34 cellular contexts compared by ENCODE assay signal in genomic region chr14:40757376-40757775, GRCh38.
"Had no signal": no experiment of that assay in that cellular context is flagged by ENCODE, and none has a peak within 500 bp of the region (broad histone marks: within the 10 kb centered on the region; RNA-seq: fewer than 3 reads in every experiment).

No MANE protein-coding gene starts in this region.

- H3K27ac ChIP-seq: adrenal gland, body of pancreas, brain microvascular endothelial cell, breast epithelium, VCaP had no signal

- H3K4me3 ChIP-seq: adrenal gland, body of pancreas, breast epithelium had no signal

- H3K27me3 Mint-ChIP-seq: activated B cell treated with CpG ODN at 0.5 μM for 24 hours; activated CD4-positive, alpha-beta memory T cell treated with anti-CD3 and anti-CD28 coated beads for 36 hours; activated CD4-positive, alpha-beta T cell treated with anti-CD3 and anti-CD28 coated beads for 36 hours; activated CD4-positive, alpha-beta T cell treated with anti-CD3 and anti-CD28 coated beads, Interleukin-2, amount 10 ng/mL, durations not matched to agents 7 days and 5 days; activated CD8-positive, alpha-beta T cell treated with anti-CD3 and anti-CD28 coated beads for 36 hours; activated naive CD8-positive, alpha-beta T cell treated with anti-CD3 and anti-CD28 coated beads for 36 hours; activated T-helper 17 cell treated with anti-CD3 and anti-CD28 coated beads, Interleukin-2, amount 50 U/mL, for 72 hours had no signal

- H3K36me3 ChIP-seq: adrenal gland, brain microvascular endothelial cell, breast epithelium had no signal

- H3K36me3 Mint-ChIP-seq: activated CD4-positive, alpha-beta memory T cell treated with anti-CD3 and anti-CD28 coated beads for 36 hours; activated naive CD8-positive, alpha-beta T cell treated with anti-CD3 and anti-CD28 coated beads for 36 hours had no signal

- H3K9me3 ChIP-seq: adrenal gland, body of pancreas had no signal

- H3K4me3 Mint-ChIP-seq: activated B cell treated with CpG ODN at 0.5 μM for 24 hours; activated CD4-positive, alpha-beta memory T cell treated with anti-CD3 and anti-CD28 coated beads for 36 hours; activated CD4-positive, alpha-beta T cell treated with anti-CD3 and anti-CD28 coated beads for 36 hours; activated CD4-positive, alpha-beta T cell treated with anti-CD3 and anti-CD28 coated beads, Interleukin-2, amount 10 ng/mL, durations not matched to agents 7 days and 5 days; activated CD8-positive, alpha-beta T cell treated with anti-CD3 and anti-CD28 coated beads for 36 hours; activated naive CD4-positive, alpha-beta T cell treated with anti-CD3 and anti-CD28 coated beads for 36 hours; activated naive CD8-positive, alpha-beta T cell treated with anti-CD3 and anti-CD28 coated beads for 36 hours; activated T-cell treated with anti-CD3 and anti-CD28 coated beads, Interleukin-2, amount 50 U/mL, for 4 hours; activated T-cell treated with anti-CD3 and anti-CD28 coated beads, Interleukin-2, amount 50 U/mL, for 72 hours; activated T-helper 1 cell treated with anti-CD3 and anti-CD28 coated beads, Interleukin-12 subunit alpha, Interleukin-12 subunit beta, Interleukin-2, Interleukin-4 antibody, amounts not matched to agents 30 ng/mL and 10 ng/mL and 1 ng/mL, durations not matched to agents 14 hours and 24 hours and 36 hours; activated T-helper 17 cell treated with anti-CD3 and anti-CD28 coated beads, Interleukin-2, amount 50 U/mL, for 72 hours; T-helper 1 cell treated with Interleukin-12 subunit alpha and Interleukin-12 subunit beta and Interleukin-4 antibody, amounts not matched to agents 30 μg/mL and 1 μg/mL, for 36 hours; T-helper 2 cell treated with Interferon-gamma antibody and Interleukin-4, amounts not matched to agents 5 μg/mL and 100 μg/mL, for 36 hours had no signal

- DNase-seq: activated B cell treated with CpG ODN at 0.5 μM for 24 hours; activated CD4-positive, alpha-beta memory T cell treated with anti-CD3 and anti-CD28 coated beads for 36 hours; activated CD4-positive, alpha-beta T cell treated with anti-CD3 and anti-CD28 coated beads for 1 hour; activated CD4-positive, alpha-beta T cell treated with anti-CD3 and anti-CD28 coated beads for 36 hours; activated CD4-positive, alpha-beta T cell treated with anti-CD3 and anti-CD28 coated beads for 48 hours; activated CD4-positive, alpha-beta T cell treated with anti-CD3 and anti-CD28 coated beads, Interleukin-2, amount 10 ng/mL, durations not matched to agents 7 days and 5 days; activated CD8-positive, alpha-beta memory T cell treated with anti-CD3 and anti-CD28 coated beads, Interleukin-2, amount 50 U/mL, for 4 hours; activated CD8-positive, alpha-beta T cell treated with anti-CD3 and anti-CD28 coated beads for 36 hours; activated effector memory CD4-positive, alpha-beta T cell treated with anti-CD3 and anti-CD28 coated beads, Interleukin-2, amount 50 U/mL, for 16 hours; activated gamma-delta T cell treated with Interleukin-2 at 50 U/mL for 16 hours; activated naive CD4-positive, alpha-beta T cell; activated naive CD4-positive, alpha-beta T cell treated with anti-CD3 and anti-CD28 coated beads for 36 hours; activated naive CD4-positive, alpha-beta T cell treated with anti-CD3 and anti-CD28 coated beads, Interleukin-2, amount 50 U/mL, for 16 hours; activated naive CD8-positive, alpha-beta T cell treated with anti-CD3 and anti-CD28 coated beads for 36 hours; activated T-cell treated with anti-CD3 and anti-CD28 coated beads for 4 hours; activated T-cell treated with anti-CD3 and anti-CD28 coated beads, Interleukin-2, amount 50 U/mL, for 1 hour; activated T-cell treated with anti-CD3 and anti-CD28 coated beads, Interleukin-2, amount 50 U/mL, for 4 hours; activated T-cell treated with anti-CD3 and anti-CD28 coated beads, Interleukin-2, amount 50 U/mL, for 72 hours; adrenal gland; amniotic stem cell; aorta; body of pancreas; brain microvascular endothelial cell; central memory CD4-positive, alpha-beta T cell; T-helper 1 cell; T-helper 2 cell; T-helper 9 cell had no signal

- H3K27ac Mint-ChIP-seq: activated B cell treated with CpG ODN at 0.5 μM for 24 hours; activated CD4-positive, alpha-beta memory T cell treated with anti-CD3 and anti-CD28 coated beads for 36 hours; activated CD4-positive, alpha-beta T cell treated with anti-CD3 and anti-CD28 coated beads for 36 hours; activated CD4-positive, alpha-beta T cell treated with anti-CD3 and anti-CD28 coated beads, Interleukin-2, amount 10 ng/mL, durations not matched to agents 7 days and 5 days; activated CD8-positive, alpha-beta T cell treated with anti-CD3 and anti-CD28 coated beads for 36 hours; activated naive CD4-positive, alpha-beta T cell treated with anti-CD3 and anti-CD28 coated beads for 36 hours; activated naive CD4-positive, alpha-beta T cell treated with anti-CD3 and anti-CD28 coated beads, Interleukin-2, amount 50 U/mL, for 72 hours; activated naive CD8-positive, alpha-beta T cell treated with anti-CD3 and anti-CD28 coated beads for 36 hours; activated T-cell treated with anti-CD3 and anti-CD28 coated beads, Interleukin-2, amount 50 U/mL, for 72 hours; activated T-helper 1 cell treated with anti-CD3 and anti-CD28 coated beads, Interleukin-12 subunit alpha, Interleukin-12 subunit beta, Interleukin-2, Interleukin-4 antibody, amounts not matched to agents 30 ng/mL and 10 ng/mL and 1 ng/mL, durations not matched to agents 14 hours and 24 hours and 36 hours; activated T-helper 17 cell treated with anti-CD3 and anti-CD28 coated beads, Interleukin-2, amount 50 U/mL, for 72 hours; T-helper 1 cell treated with Interleukin-12 subunit alpha and Interleukin-12 subunit beta and Interleukin-4 antibody, amounts not matched to agents 30 μg/mL and 1 μg/mL, for 36 hours; T-helper 2 cell treated with Interferon-gamma antibody and Interleukin-4, amounts not matched to agents 5 μg/mL and 100 μg/mL, for 36 hours had no signal

- H3K4me1 Mint-ChIP-seq: activated B cell treated with CpG ODN at 0.5 μM for 24 hours; activated CD4-positive, alpha-beta T cell treated with anti-CD3 and anti-CD28 coated beads for 36 hours; activated CD4-positive, alpha-beta T cell treated with anti-CD3 and anti-CD28 coated beads, Interleukin-2, amount 10 ng/mL, durations not matched to agents 7 days and 5 days; activated naive CD8-positive, alpha-beta T cell treated with anti-CD3 and anti-CD28 coated beads for 36 hours; activated T-helper 17 cell treated with anti-CD3 and anti-CD28 coated beads, Interleukin-2, amount 50 U/mL, for 72 hours had no signal

- ATAC-seq: activated CD4-positive, alpha-beta T cell treated with anti-CD3 and anti-CD28 coated beads for 36 hours; activated CD8-positive, alpha-beta T cell treated with anti-CD3 and anti-CD28 coated beads for 36 hours; activated naive CD4-positive, alpha-beta T cell treated with anti-CD3 and anti-CD28 coated beads, Interleukin-2, amount 50 U/mL, for 72 hours; activated T-cell treated with anti-CD3 and anti-CD28 coated beads, Interleukin-2, amount 50 U/mL, for 4 hours; activated T-cell treated with anti-CD3 and anti-CD28 coated beads, Interleukin-2, amount 50 U/mL, for 72 hours; activated T-helper 17 cell treated with anti-CD3 and anti-CD28 coated beads, Interleukin-2, amount 50 U/mL, for 72 hours; body of pancreas had no signal

- H3K4me1 ChIP-seq: adrenal gland, body of pancreas, breast epithelium had no signal

- H3K27me3 ChIP-seq: adrenal gland, body of pancreas, brain microvascular endothelial cell, breast epithelium had no signal
